ENCODE assay signal across 2 cellular contexts in the genomic region with DNA sequence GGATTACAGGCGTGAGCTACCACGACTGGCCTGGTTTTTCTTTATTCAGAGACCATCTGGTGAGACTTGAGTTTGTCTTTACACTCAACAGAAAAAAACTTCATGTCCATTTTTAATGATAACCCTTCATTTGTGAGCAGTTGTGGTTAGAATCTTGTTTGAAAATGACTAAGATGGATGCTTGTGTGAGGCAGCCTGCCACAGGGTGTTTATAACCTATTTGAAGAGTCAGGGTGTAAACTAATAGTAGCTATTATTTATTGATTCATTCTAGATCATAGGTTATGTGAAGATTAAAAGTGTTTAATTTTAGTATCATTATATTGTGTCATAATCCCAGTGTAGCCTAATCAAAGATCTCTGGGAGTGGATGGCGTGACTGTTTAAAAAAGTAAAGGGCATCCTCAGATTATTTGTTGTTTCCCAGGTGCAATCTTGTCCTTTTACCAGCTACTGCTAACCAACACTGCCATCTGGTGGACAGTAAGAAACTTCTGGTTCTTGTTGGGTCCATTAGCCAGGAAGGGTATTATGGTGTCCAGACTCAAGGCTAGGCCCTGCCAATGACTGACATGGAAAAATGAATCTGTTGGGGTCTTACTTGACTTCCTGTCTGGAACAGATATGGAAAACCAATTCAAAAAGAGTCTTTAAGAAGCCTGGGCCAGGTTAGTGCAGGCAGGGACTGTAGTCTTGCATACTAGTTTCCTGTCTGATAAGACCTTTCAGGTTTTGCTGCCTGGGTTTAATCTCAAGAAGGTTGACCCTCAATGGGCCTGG.
TF ChIP-seq lines count a peak whose summit lies in the region.

No MANE protein-coding gene starts in this region.

TF ChIP-seq in HEK293, 187 proteins besides CTCF, POLR2A, EP300 and RAD21 (continued from another document):
- TF ChIP-seq ZNF311 (tag by site-specific recombination; IDR thresholded peaks at IDR 0.05; ENCODE audit: borderline replicate concordance) (no peak), ZNF2 (tag by site-specific recombination; IDR thresholded peaks at IDR 0.05) (peak; percentile 94), ZNF211 (tag by site-specific recombination; IDR thresholded peaks at IDR 0.05; ENCODE audit: low read depth) (no peak), ZFP69B (tag by site-specific recombination; IDR thresholded peaks at IDR 0.05) (no peak), ZNF654 (tag by site-specific recombination; IDR thresholded peaks at IDR 0.05; ENCODE audit: low read depth) (peak; percentile 94), ZNF660 (tag by site-specific recombination; IDR thresholded peaks at IDR 0.05) (peak; percentile 54; the same call in 1 of the 2 replicates), SP7 (tag by site-specific recombination; IDR thresholded peaks at IDR 0.05) (peak; percentile 97), HOXA7 (CRISPR knock-in tag; IDR thresholded peaks at IDR 0.05; ENCODE audit: borderline replicate concordance) (no peak)
- TF ChIP-seq, protein P1, sequence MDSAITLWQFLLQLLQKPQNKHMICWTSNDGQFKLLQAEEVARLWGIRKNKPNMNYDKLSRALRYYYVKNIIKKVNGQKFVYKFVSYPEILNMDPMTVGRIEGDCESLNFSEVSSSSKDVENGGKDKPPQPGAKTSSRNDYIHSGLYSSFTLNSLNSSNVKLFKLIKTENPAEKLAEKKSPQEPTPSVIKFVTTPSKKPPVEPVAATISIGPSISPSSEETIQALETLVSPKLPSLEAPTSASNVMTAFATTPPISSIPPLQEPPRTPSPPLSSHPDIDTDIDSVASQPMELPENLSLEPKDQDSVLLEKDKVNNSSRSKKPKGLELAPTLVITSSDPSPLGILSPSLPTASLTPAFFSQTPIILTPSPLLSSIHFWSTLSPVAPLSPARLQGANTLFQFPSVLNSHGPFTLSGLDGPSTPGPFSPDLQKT (IDR thresholded peaks at IDR 0.05; ENCODE audit: borderline replicate concordance, low read depth, low read length) = no peak
- TF ChIP-seq, protein P2, sequence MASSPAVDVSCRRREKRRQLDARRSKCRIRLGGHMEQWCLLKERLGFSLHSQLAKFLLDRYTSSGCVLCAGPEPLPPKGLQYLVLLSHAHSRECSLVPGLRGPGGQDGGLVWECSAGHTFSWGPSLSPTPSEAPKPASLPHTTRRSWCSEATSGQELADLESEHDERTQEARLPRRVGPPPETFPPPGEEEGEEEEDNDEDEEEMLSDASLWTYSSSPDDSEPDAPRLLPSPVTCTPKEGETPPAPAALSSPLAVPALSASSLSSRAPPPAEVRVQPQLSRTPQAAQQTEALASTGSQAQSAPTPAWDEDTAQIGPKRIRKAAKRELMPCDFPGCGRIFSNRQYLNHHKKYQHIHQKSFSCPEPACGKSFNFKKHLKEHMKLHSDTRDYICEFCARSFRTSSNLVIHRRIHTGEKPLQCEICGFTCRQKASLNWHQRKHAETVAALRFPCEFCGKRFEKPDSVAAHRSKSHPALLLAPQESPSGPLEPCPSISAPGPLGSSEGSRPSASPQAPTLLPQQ (tag by site-specific recombination; IDR thresholded peaks at IDR 0.05) = 0 out of 2 replicates have a peak, but pooled peaks have one; percentile 21

TF ChIP-seq in GM12878, 131 proteins besides CTCF, POLR2A, EP300 and RAD21 (continued from another document):
- TF ChIP-seq SMC3 (IDR thresholded peaks at IDR 0.05; ENCODE audit: borderline replicate concordance, low read length) = peak; percentile 94
- TF ChIP-seq FOXM1 (IDR thresholded peaks at IDR 0.05; ENCODE audit: low read depth, low read length) = peak; percentile 63; the same call in 1 of the 2 replicates
- TF ChIP-seq CREB1 (IDR thresholded peaks at IDR 0.05; ENCODE audit: low read depth) = no peak
- peak; percentile 29; the same call in 1 of the 2 replicates for TF ChIP-seq PML (IDR thresholded peaks at IDR 0.05; ENCODE audit: low read length)
- TF ChIP-seq JUNB (IDR thresholded peaks at IDR 0.05) = peak; percentile 31; the same call in 1 of the 2 replicates
- TF ChIP-seq SMARCA5 (IDR thresholded peaks at IDR 0.05) = no peak
TF ChIP-seq in GM12878: peak in this region for 8.
